In the genomic region with DNA sequence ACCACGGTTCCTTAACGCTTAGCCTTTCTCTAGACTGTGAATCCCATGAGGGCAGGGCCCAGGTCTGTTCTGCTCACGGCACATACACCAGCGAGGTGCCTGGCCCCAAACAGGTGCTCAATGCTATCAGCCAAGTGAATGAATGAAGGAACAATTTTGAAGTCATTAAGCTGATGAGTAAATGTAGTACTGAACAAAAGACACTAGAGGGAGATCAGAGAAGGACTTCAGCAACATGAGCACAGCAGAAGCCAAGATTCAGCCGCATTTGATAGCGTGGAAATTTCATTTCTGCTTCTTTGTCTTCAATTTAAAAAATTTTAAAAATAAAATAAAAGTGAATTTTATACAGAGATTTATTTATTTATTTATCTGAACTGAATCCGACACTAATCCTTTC, we compare ENCODE assay signal across 9 cellular contexts. TPM values are rescaled to one million over a fixed set of nuclear protein-coding genes. Genes with fewer than 3 reads are reported as not detected.
A peak's percentile ranks its signal among the peaks of the same experiment; 100 is the strongest.
DNase-seq lines count a peak whose midpoint lies in the region; ATAC-seq and TF ChIP-seq lines count a peak whose summit lies in the region.
"Had no signal": no experiment of that assay in that cellular context is flagged by ENCODE, and none has a peak within 500 bp of the region (broad histone marks: within the 10 kb centered on the region; RNA-seq: fewer than 3 reads in every experiment).

No MANE protein-coding gene starts in this region.

- H3K27ac Mint-ChIP-seq in GM23338 (no peak overlapping the region), glutamatergic neuron (ENCODE audit: unreplicated experiment) (no peak overlapping the region), T-cell (no peak overlapping the region)

- H3K4me1 ChIP-seq in GM23338 (ENCODE audit: insufficient read depth), result no peaks in the 10 kb centered on the region

- no peaks in the 10 kb centered on the region for H4K20me1 ChIP-seq in GM23338 (replicated peaks; ENCODE audit: insufficient read depth)

- H3F3A ChIP-seq in GM23338 (replicated peaks; ENCODE audit: low read depth), result no peaks in the 10 kb centered on the region

- H3K4me3 Mint-ChIP-seq in GM23338, result no peak overlapping the region
- H3K4me3 Mint-ChIP-seq in glutamatergic neuron (ENCODE audit: unreplicated experiment), result no peak overlapping the region
- no peak overlapping the region for H3K4me3 Mint-ChIP-seq in T-cell

- H3K4me2 ChIP-seq in GM23338, result no peak overlapping the region

- CTCF ChIA-PET in T-cell (lab: Charles Lee), result no interaction called here

- H3K9me2 ChIP-seq in GM23338 (ENCODE audit: insufficient read depth), result no peaks in the 10 kb centered on the region

- H3K27me3 ChIP-seq in GM23338 (ENCODE audit: insufficient read depth), result no peaks in the 10 kb centered on the region

- no peak overlapping the region for H3K27ac ChIP-seq in GM23338 (ENCODE audit: low read depth)
- H3K27ac ChIP-seq: epithelial cell of prostate had no signal

- H3K4me3 ChIP-seq in GM23338, result no peak overlapping the region

- peak; percentile 68 for ATAC-seq in GM23338
- ATAC-seq in T-cell (replicated peaks in 1 of 4), result no peak

- no peaks in the 10 kb centered on the region for H3K27me3 Mint-ChIP-seq in GM23338 (ENCODE audit: insufficient read depth, low read depth, poor library complexity)
- H3K27me3 Mint-ChIP-seq in glutamatergic neuron (ENCODE audit: unreplicated experiment), result no peaks in the 10 kb centered on the region
- no peaks in the 10 kb centered on the region for H3K27me3 Mint-ChIP-seq in T-cell

- H3K79me2 ChIP-seq in GM23338 (replicated peaks; ENCODE audit: insufficient read depth), result no peaks in the 10 kb centered on the region

- no peaks in the 10 kb centered on the region for H3K36me3 ChIP-seq in GM23338 (ENCODE audit: insufficient read depth)

- DNase-seq in 8988T (peak; percentile 15), GM23338 (ENCODE audit: low spot score) (peak; percentile 69), SHP77 treated with DMSO at 0.1 percent for 48 hours (lab: John Stamatoyannopoulos, UW) (peak; percentile 34), glutamatergic neuron (no peak), T-cell (no peak), amygdala (lab: John Stamatoyannopoulos, UW) (no peak), NCI-H446 (lab: John Stamatoyannopoulos, UW) (no peak)
- DNase-seq in activated naive CD4-positive, alpha-beta T cell (lab: John Stamatoyannopoulos, UW), result no peak

- POLR2A ChIA-PET in T-cell (lab: Charles Lee), result no interaction called here

- H3K4me1 Mint-ChIP-seq in GM23338 (no peaks in the 10 kb centered on the region), glutamatergic neuron (ENCODE audit: low read depth, unreplicated experiment) (no peaks in the 10 kb centered on the region), T-cell (no peaks in the 10 kb centered on the region)

- peaks cover 19% of the 10 kb centered on the region for H3K36me3 Mint-ChIP-seq in GM23338 (ENCODE audit: low read depth)
- peaks cover 31% of the 10 kb centered on the region for H3K36me3 Mint-ChIP-seq in glutamatergic neuron (ENCODE audit: unreplicated experiment)
- H3K36me3 Mint-ChIP-seq in T-cell, result no peaks in the 10 kb centered on the region

- H2AFZ ChIP-seq in GM23338, result no peak overlapping the region; the same call in 1 of the 2 replicates

- TF ChIP-seq CTCF in GM23338 (conservative IDR thresholded peaks at IDR 0.05; ENCODE audit: low read depth in 2 of 2) (peak; percentile 47 to 70), glutamatergic neuron (IDR thresholded peaks at IDR 0.05; ENCODE audit: partially characterized antibody, unreplicated experiment) (peak; percentile 75)

- peaks cover 42% of the 10 kb centered on the region for H3K9me3 Mint-ChIP-seq in GM23338
- peaks cover 6% of the 10 kb centered on the region for H3K9me3 Mint-ChIP-seq in glutamatergic neuron (ENCODE audit: unreplicated experiment)
- H3K9me3 Mint-ChIP-seq in T-cell, result peaks cover 9 to 15% (median 10%) of the 10 kb centered on the region in 3 donors

TF ChIP-seq in GM23338, 12 proteins besides CTCF, POLR2A, EP300 and RAD21:
- TF ChIP-seq, protein P1, sequence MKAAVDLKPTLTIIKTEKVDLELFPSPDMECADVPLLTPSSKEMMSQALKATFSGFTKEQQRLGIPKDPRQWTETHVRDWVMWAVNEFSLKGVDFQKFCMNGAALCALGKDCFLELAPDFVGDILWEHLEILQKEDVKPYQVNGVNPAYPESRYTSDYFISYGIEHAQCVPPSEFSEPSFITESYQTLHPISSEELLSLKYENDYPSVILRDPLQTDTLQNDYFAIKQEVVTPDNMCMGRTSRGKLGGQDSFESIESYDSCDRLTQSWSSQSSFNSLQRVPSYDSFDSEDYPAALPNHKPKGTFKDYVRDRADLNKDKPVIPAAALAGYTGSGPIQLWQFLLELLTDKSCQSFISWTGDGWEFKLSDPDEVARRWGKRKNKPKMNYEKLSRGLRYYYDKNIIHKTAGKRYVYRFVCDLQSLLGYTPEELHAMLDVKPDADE (IDR thresholded peaks at IDR 0.05), result no peak
TF ChIP-seq in GM23338: peak in this region for 0.

RNA-seq across cellular contexts. Expression of a gene that starts 20.1 kb away (rescaled TPM):
- total RNA-seq in GM23338 (2014; rRNA removed; shearing (Covaris generic)), result 0.10 TPM in 1 of 2 replicates, not detected in the other
- polyA plus RNA-seq in GM23338 (2016; fragmentation: Nextera tagmentation; extraction: Ambion mirVana), result 0.03 and 0.13 TPM in 2 replicates
- 22.0 TPM for total RNA-seq in glutamatergic neuron (ENCODE audit: unreplicated experiment)
- total RNA-seq in T-cell, result 1 to 10 TPM in 3 of 5 donors, under 1 TPM in 2; 0.20 to 2.0 (median 1.1) TPM

Comparison
In these comparisons a context has a peak if more than half of its experiments do, and no peak if none do; other contexts are left out.
1. DNase-seq: peak in 8988T (single experiment), GM23338 (single experiment) and SHP77 treated with DMSO at 0.1 percent for 48 hours (single experiment); none in glutamatergic neuron (single experiment), T-cell (0 of 34), activated naive CD4-positive, alpha-beta T cell (0 of 4), amygdala (0 of 56) and NCI-H446 (0 of 2).